Comparison of ENCODE assay signal across 15 cellular contexts in genomic region chr2:102601730-102602129, GRCh38. TPM values are rescaled to one million over a fixed set of nuclear protein-coding genes. Genes with fewer than 3 reads are reported as not detected.
"Had no signal": no experiment of that assay in that cellular context is flagged by ENCODE, and none has a peak within 500 bp of the region (broad histone marks: within the 10 kb centered on the region; RNA-seq: fewer than 3 reads in every experiment).

No MANE protein-coding gene starts in this region.

- H3K4me3 ChIP-seq: body of pancreas, gastroesophageal sphincter, heart right ventricle, pancreas had no signal

- H3K4me1 ChIP-seq: body of pancreas, gastroesophageal sphincter, heart right ventricle, pancreas had no signal

- H3K27ac ChIP-seq: body of pancreas, gastroesophageal sphincter, heart right ventricle, pancreas had no signal

- DNase-seq: activated CD4-positive, alpha-beta T cell treated with anti-CD3 and anti-CD28 coated beads, Interleukin-2, amount 10 ng/mL, durations not matched to agents 24 days and 14 days; activated CD4-positive, CD25-positive, alpha-beta regulatory T cell; activated CD8-positive, alpha-beta memory T cell treated with anti-CD3 and anti-CD28 coated beads, Interleukin-2, amount 50 U/mL, for 4 hours; activated CD8-positive, alpha-beta T cell treated with anti-CD3 and anti-CD28 coated beads, Interleukin-2, amount 10 ng/mL, durations not matched to agents 7 days and 5 days; activated gamma-delta T cell treated with Interleukin-2 at 50 U/mL for 16 hours; activated T-cell treated with anti-CD3 and anti-CD28 coated beads, Interleukin-2, amount 50 U/mL, for 72 hours; amygdala; body of pancreas; caudate nucleus; heart right ventricle; midbrain; pancreas; stimulated activated CD4-positive, alpha-beta T cell treated with anti-CD3 and anti-CD28 coated beads, Interleukin-1b, Interleukin-23, amount 100 ng/mL, for 48 hours had no signal

- H3K36me3 ChIP-seq: gastroesophageal sphincter, heart right ventricle, pancreas had no signal

- H3K27me3 ChIP-seq: pancreas had no signal

- H3K9me3 ChIP-seq: body of pancreas, gastroesophageal sphincter, heart right ventricle, pancreas had no signal

- ATAC-seq: activated CD8-positive, alpha-beta T cell treated with anti-CD3 and anti-CD28 coated beads, Interleukin-2, amount 10 ng/mL, durations not matched to agents 7 days and 5 days; activated T-cell treated with anti-CD3 and anti-CD28 coated beads, Interleukin-2, amount 50 U/mL, for 72 hours; body of pancreas; gastroesophageal sphincter; heart right ventricle; pancreas; sciatic nerve had no signal

RNA-seq across cellular contexts. Expression of gene SLC9A2, which starts 17.6 kb away (rescaled TPM):
- total RNA-seq: activated CD4-positive, alpha-beta T cell treated with anti-CD3 and anti-CD28 coated beads, Interleukin-2, amount 10 ng/mL, durations not matched to agents 24 days and 14 days; activated CD8-positive, alpha-beta T cell treated with anti-CD3 and anti-CD28 coated beads, Interleukin-2, amount 10 ng/mL, durations not matched to agents 7 days and 5 days; sciatic nerve had no signal
